Comparison of ENCODE assay signal across 1 cellular context in genomic region chr4:48340905-48341775, GRCh38.
TF ChIP-seq lines count a peak whose summit lies in the region.

SLAIN2 (plus strand) TSS chr4:48341529; CDS start chr4:48341740, 211 bp downstream.

TF ChIP-seq in K562, 482 proteins besides CTCF, POLR2A, EP300 and RAD21 (continued from another document and continues in another):
- peak in 1 of 2 experiments; percentile 93; a peak in 2 of 4 replicates for TF ChIP-seq ZNF639 (CRISPR knock-in tag; conservative IDR thresholded peaks at IDR 0.05 in 1 of 2, IDR thresholded peaks at IDR 0.05 in 1 of 2)
- no peak for TF ChIP-seq RFX5 (IDR thresholded peaks at IDR 0.05; ENCODE audit: low read depth, low read length)
- TF ChIP-seq DPF2 (IDR thresholded peaks at IDR 0.05) = peak; percentile 57; the same call in 1 of the 2 replicates
- TF ChIP-seq NR2C2 (CRISPR knock-in tag; IDR thresholded peaks at IDR 0.05) = no peak; the same call in 1 of the 2 replicates
- TF ChIP-seq NR2C2 (tag; IDR thresholded peaks at IDR 0.05) = peak; percentile 90
- peak; percentile 92 for TF ChIP-seq SUPT5H (IDR thresholded peaks at IDR 0.05)
- no peak for TF ChIP-seq ELK1 (CRISPR knock-in tag; IDR thresholded peaks at IDR 0.05)
- TF ChIP-seq TBP (optimal IDR thresholded peaks at IDR 0.05; ENCODE audit: low read depth, low read length) = peak; percentile 84
- no peak for TF ChIP-seq ZEB2 (IDR thresholded peaks at IDR 0.05)
- no peak for TF ChIP-seq GTF2A2 (tag; IDR thresholded peaks at IDR 0.05)
- no peak for TF ChIP-seq USF1 (CRISPR knock-in tag; IDR thresholded peaks at IDR 0.05)
- no peak for TF ChIP-seq GTF2F1 (IDR thresholded peaks at IDR 0.05; ENCODE audit: low read depth, low read length)
- no peak for TF ChIP-seq SREBF2 (CRISPR knock-in tag; IDR thresholded peaks at IDR 0.05)
- TF ChIP-seq POLR2AphosphoS2 (IDR thresholded peaks at IDR 0.05; ENCODE audit: low read length) = 0 out of 2 replicates have a peak, but pooled peaks have one; percentile 31
- TF ChIP-seq ATF6 (CRISPR knock-in tag; IDR thresholded peaks at IDR 0.05) = no peak
- TF ChIP-seq DEAF1 (CRISPR knock-in tag; IDR thresholded peaks at IDR 0.05) = no peak
- no peak for TF ChIP-seq E2F4 (CRISPR knock-in tag; IDR thresholded peaks at IDR 0.05; ENCODE audit: low read depth)
- no peak for TF ChIP-seq SETDB1 (IDR thresholded peaks at IDR 0.05; ENCODE audit: low read length)
- no peak for TF ChIP-seq ILF3 (IDR thresholded peaks at IDR 0.05; ENCODE audit: borderline replicate concordance)
- TF ChIP-seq MYC (IDR thresholded peaks at IDR 0.05; ENCODE audit: low read depth, low read length) = no peak; the same call in 1 of the 2 replicates
- no peak for TF ChIP-seq MYC (CRISPR knock-in tag; IDR thresholded peaks at IDR 0.05; ENCODE audit: borderline replicate concordance, low read depth)
- no peak for TF ChIP-seq RBM22 (IDR thresholded peaks at IDR 0.05; ENCODE audit: low read depth, low read length, poor library complexity, severe bottlenecking)
- no peak for TF ChIP-seq ZNF395 (CRISPR knock-in tag; IDR thresholded peaks at IDR 0.05)
- TF ChIP-seq ZNF239 (CRISPR knock-in tag; IDR thresholded peaks at IDR 0.05) = no peak
- TF ChIP-seq ASH1L (IDR thresholded peaks at IDR 0.05; ENCODE audit: borderline replicate concordance, low read depth, partially characterized antibody) = no peak
- TF ChIP-seq PCBP2 (IDR thresholded peaks at IDR 0.05; ENCODE audit: low read depth, low read length, poor library complexity, severe bottlenecking) = no peak
- TF ChIP-seq MCM2 (IDR thresholded peaks at IDR 0.05; ENCODE audit: low read depth) = no peak
- no peak for TF ChIP-seq BCOR (IDR thresholded peaks at IDR 0.05)
- TF ChIP-seq MCM7 (IDR thresholded peaks at IDR 0.05) = no peak
- no peak; the same call in 1 of the 2 replicates for TF ChIP-seq ZNF76 (CRISPR knock-in tag; IDR thresholded peaks at IDR 0.05; ENCODE audit: borderline replicate concordance)
- no peak for TF ChIP-seq SRSF7 (optimal IDR thresholded peaks at IDR 0.05; ENCODE audit: low read depth, low read length)
- TF ChIP-seq TCF7 (IDR thresholded peaks at IDR 0.05; ENCODE audit: borderline replicate concordance) = no peak; the same call in 1 of the 2 replicates
- peak; percentile 48; the same call in 1 of the 2 replicates for TF ChIP-seq ZKSCAN1 (IDR thresholded peaks at IDR 0.05; ENCODE audit: low read depth, low read length)
- no peak for TF ChIP-seq BCL6 (CRISPR knock-in tag; IDR thresholded peaks at IDR 0.05)
- no peak for TF ChIP-seq NELFE (IDR thresholded peaks at IDR 0.05; ENCODE audit: insufficient read depth, insufficient read length)
- no peak for TF ChIP-seq CCAR2 (IDR thresholded peaks at IDR 0.05; ENCODE audit: low read depth, low read length)
- TF ChIP-seq PRPF4 (IDR thresholded peaks at IDR 0.05; ENCODE audit: insufficient read depth, low read depth, low read length, poor library complexity, severe bottlenecking) = no peak
- TF ChIP-seq NEUROD1 (IDR thresholded peaks at IDR 0.05; ENCODE audit: borderline replicate concordance, low read depth, low read length, partially characterized antibody) = peak; percentile 45
- no peak for TF ChIP-seq SRSF1 (IDR thresholded peaks at IDR 0.05; ENCODE audit: low read depth, low read length)
- no peak for TF ChIP-seq REST (CRISPR knock-in tag; IDR thresholded peaks at IDR 0.05; ENCODE audit: low read depth)
- no peak for TF ChIP-seq NR4A1 (CRISPR knock-in tag; IDR thresholded peaks at IDR 0.05)
- TF ChIP-seq NR4A1 (tag; IDR thresholded peaks at IDR 0.05) = no peak
- TF ChIP-seq ZNF12 (CRISPR knock-in tag; IDR thresholded peaks at IDR 0.05) = no peak
- TF ChIP-seq CSDE1 (IDR thresholded peaks at IDR 0.05) = no peak
- TF ChIP-seq MECOM (CRISPR knock-in tag; IDR thresholded peaks at IDR 0.05) = no peak
- TF ChIP-seq L3MBTL2 (IDR thresholded peaks at IDR 0.05) = no peak; the same call in none of the 2 replicates
- TF ChIP-seq PHTF2 (CRISPR knock-in tag; IDR thresholded peaks at IDR 0.05) = no peak
- TF ChIP-seq BRD4 (IDR thresholded peaks at IDR 0.05) = peak; percentile 18; the same call in 1 of the 2 replicates
- TF ChIP-seq ZNF263 (CRISPR knock-in tag; IDR thresholded peaks at IDR 0.05; ENCODE audit: borderline replicate concordance) = peak; percentile 28; the same call in 1 of the 2 replicates
- TF ChIP-seq FOXJ3 (CRISPR knock-in tag; IDR thresholded peaks at IDR 0.05) = no peak
- TF ChIP-seq AFF4 (CRISPR knock-in tag; IDR thresholded peaks at IDR 0.05) = no peak; the same call in none of the 2 replicates
- TF ChIP-seq PYGO2 (tag; IDR thresholded peaks at IDR 0.05) = no peak
- no peak for TF ChIP-seq STAT5B (CRISPR knock-in tag; IDR thresholded peaks at IDR 0.05)
- 0 out of 4 replicates have a peak, but pooled peaks of 1 of the 2 experiments have one; percentile 26 for TF ChIP-seq TEAD1 (CRISPR knock-in tag; IDR thresholded peaks at IDR 0.05)
- peak in 1 of 2 experiments; percentile 20; a peak in 1 of 4 replicates for TF ChIP-seq NONO (IDR thresholded peaks at IDR 0.05; ENCODE audit: low read depth in 2 of 2, low read length in 1 of 2)
